ENCODE assay signal across 8 cellular contexts in genomic region chr15:92158426-92158825, GRCh38.
A peak's percentile ranks its signal among the peaks of the same experiment; 100 is the strongest.
DNase-seq lines count a peak whose midpoint lies in the region; ATAC-seq, FAIRE-seq and TF ChIP-seq lines count a peak whose summit lies in the region.

No MANE protein-coding gene starts in this region.

- H3K9me3 ChIP-seq in HUES6 (ENCODE audit: control insufficient read depth, insufficient read depth, low read depth, low read length) (no peaks in the 10 kb centered on the region), astrocyte (ENCODE audit: insufficient read depth, low read depth, low read length) (no peaks in the 10 kb centered on the region)

- no peak overlapping the region for H3K27ac Mint-ChIP-seq in astrocyte (ENCODE audit: unreplicated experiment)

- H3K4me3 ChIP-seq in HUES6 (ENCODE audit: low read depth, low read length) (peak overlapping the region; percentile 7; the same call in 1 of the 2 replicates), astrocyte (ENCODE audit: insufficient read depth, low read depth, low read length) (no peak overlapping the region)

- H3K27ac ChIP-seq in HUES6 (ENCODE audit: low read depth, low read length) = peak overlapping the region; percentile 89; the same call in 1 of the 2 replicates
- no peak overlapping the region for H3K27ac ChIP-seq in astrocyte (ENCODE audit: low read depth, low read length)

- H3K9ac ChIP-seq in HUES6 (ENCODE audit: low read length) (peak overlapping the region; percentile 78), astrocyte (ENCODE audit: low read length) (no peak overlapping the region)

- no peaks in the 10 kb centered on the region for H3K79me2 ChIP-seq in astrocyte (ENCODE audit: insufficient read depth, low read length)

- H3K4me3 Mint-ChIP-seq in astrocyte (ENCODE audit: unreplicated experiment) = no peak overlapping the region

- TF ChIP-seq CTCF in astrocyte (IDR thresholded peaks at IDR 0.05; ENCODE audit: insufficient read depth, low read depth, low read length) = no peak

- peaks cover 8% of the 10 kb centered on the region for H3K27me3 Mint-ChIP-seq in astrocyte (ENCODE audit: low read depth, unreplicated experiment)

- no peak overlapping the region for H2AFZ ChIP-seq in astrocyte (ENCODE audit: low read depth, low read length)

- H3K4me2 ChIP-seq in astrocyte (ENCODE audit: low read length) = no peak overlapping the region

- H3K36me3 Mint-ChIP-seq in astrocyte (ENCODE audit: low read depth, unreplicated experiment) = peaks cover 2% of the 10 kb centered on the region

- FAIRE-seq in astrocyte (lab: Jason Lieb, UNC) = no peak

- peaks cover 20% of the 10 kb centered on the region for H3K4me1 Mint-ChIP-seq in astrocyte (ENCODE audit: low read depth, unreplicated experiment)

- no peaks in the 10 kb centered on the region for H4K20me1 ChIP-seq in astrocyte (ENCODE audit: insufficient read depth, low read length)

- ATAC-seq in GM19463 (IDR thresholded peaks at IDR 0.05; ENCODE audit: unreplicated experiment) = peak; percentile 33
- ATAC-seq in HG02798 (IDR thresholded peaks at IDR 0.05; ENCODE audit: poor library complexity, unreplicated experiment) = no peak

- peaks cover 46% of the 10 kb centered on the region for H3K4me1 ChIP-seq in HUES6 (ENCODE audit: control insufficient read depth, insufficient read depth, low read length)
- H3K4me1 ChIP-seq in astrocyte (ENCODE audit: insufficient read depth, low read length) = no peaks in the 10 kb centered on the region

- H3K36me3 ChIP-seq in HUES6 (ENCODE audit: control insufficient read depth, insufficient read depth, low read length) (no peaks in the 10 kb centered on the region), astrocyte (ENCODE audit: insufficient read depth, low read length) (no peaks in the 10 kb centered on the region)

- no peaks in the 10 kb centered on the region for H3K9me3 Mint-ChIP-seq in astrocyte (ENCODE audit: unreplicated experiment)

- H3K27me3 ChIP-seq in HUES6 (ENCODE audit: control insufficient read depth, insufficient read depth, low read length) = no peaks in the 10 kb centered on the region
- no peaks in the 10 kb centered on the region for H3K27me3 ChIP-seq in astrocyte (ENCODE audit: insufficient read depth, low read length)

- peak; percentile 21 for DNase-seq in astrocyte (ENCODE audit: low read depth)
- peak; percentile 11 to 44 for DNase-seq in stimulated activated CD4-positive, alpha-beta T cell treated with anti-CD3 and anti-CD28 coated beads, Interleukin-4, amount 100 ng/mL, for 4 hours
- DNase-seq in NCI-H2029 (lab: John Stamatoyannopoulos, UW) = no peak
- DNase-seq in hypothalamus (lab: John Stamatoyannopoulos, UW) = no peak
- DNase-seq in ecto neural progenitor cell (ENCODE audit: low spot score) = no peak

Comparison
In these comparisons a context has a peak if more than half of its experiments do, and no peak if none do; other contexts are left out.
1. DNase-seq: peak in astrocyte (single experiment) and stimulated activated CD4-positive, alpha-beta T cell treated with anti-CD3 and anti-CD28 coated beads, Interleukin-4, amount 100 ng/mL, for 4 hours (2 of 2); none in NCI-H2029 (single experiment), hypothalamus (0 of 51) and ecto neural progenitor cell (single experiment).